8 cellular contexts compared by ENCODE assay signal in the genomic region with DNA sequence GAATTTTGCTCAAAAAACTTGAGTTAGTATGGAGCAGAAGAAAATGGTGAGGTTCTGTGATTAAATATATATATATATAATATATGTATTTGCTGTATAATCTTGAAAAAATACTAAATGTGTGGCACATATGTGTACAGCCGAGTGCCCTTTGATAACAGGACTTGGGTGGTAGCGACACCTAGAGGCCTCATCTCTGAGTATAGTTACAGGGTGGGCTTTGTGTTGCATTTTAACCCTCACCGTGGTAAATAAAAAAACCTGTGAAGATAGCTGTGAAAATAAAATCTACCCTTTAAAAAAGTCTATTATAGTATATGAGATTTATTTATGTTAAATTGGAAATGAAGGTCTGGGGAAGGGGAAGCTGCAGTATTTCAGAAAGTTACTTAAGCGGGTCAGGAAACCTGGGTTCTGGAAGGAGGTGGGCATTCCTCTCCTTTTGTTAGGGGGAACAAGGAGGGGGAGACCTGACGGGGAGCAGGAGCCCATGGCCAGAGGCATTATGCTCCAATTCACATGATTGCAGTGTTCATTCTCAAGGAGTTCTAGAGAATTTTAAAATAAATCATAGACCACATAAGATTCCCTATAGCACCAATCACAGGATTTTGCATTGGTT.
A peak's percentile ranks its signal among the peaks of the same experiment; 100 is the strongest.
DNase-seq lines count a peak whose midpoint lies in the region; ATAC-seq, FAIRE-seq and TF ChIP-seq lines count a peak whose summit lies in the region.

No MANE protein-coding gene starts in this region.

- CTCF ChIA-PET in HepG2 (lab: Yijun Ruan, JAX; ENCODE audit: low intra/inter-chr PET ratio, low total read pairs): interaction anchor here (1.2 to 2.7 kb wide), 3 partner anchors 67 to 282 kb away, joined by 3 to 23 read pairs (median 9); no protein-coding TSS in a partner anchor

- TF ChIP-seq CTCF in KMS-11 (conservative IDR thresholded peaks at IDR 0.05; ENCODE audit: low read depth, low read length) (peak; percentile 58; the same call in 1 of the 2 replicates), bronchial epithelial cell (IDR thresholded peaks at IDR 0.05; ENCODE audit: insufficient read depth, low read length, severe bottlenecking) (peak; percentile 61), HepG2 (CRISPR knock-in tag; IDR thresholded peaks at IDR 0.05) (peak; percentile 72)

- peak; percentile 40; the same call in 1 of the 2 replicates for TF ChIP-seq RAD21 in HepG2 (CRISPR knock-in tag; IDR thresholded peaks at IDR 0.05)

- FAIRE-seq in bronchial epithelial cell (lab: Jason Lieb, UNC) (no peak), HepG2 (lab: Jason Lieb, UNC) (peak; percentile 40)

- no peak overlapping the region for H3K27ac ChIP-seq in KMS-11
- no peak overlapping the region for H3K27ac ChIP-seq in HepG2 (ENCODE audit: extremely low read length, insufficient read depth, low read length)

- H3K9ac ChIP-seq in KMS-11: no peak overlapping the region
- H3K9ac ChIP-seq in HepG2 (ENCODE audit: insufficient read depth, low read depth, low read length): no peak overlapping the region

- H2AFZ ChIP-seq in KMS-11 (ENCODE audit: low read depth) (no peak overlapping the region), HepG2 (ENCODE audit: low read length) (no peak overlapping the region)

- in situ Hi-C loops in HepG2 (cut with HindIII; ENCODE audit: extremely low pct_ligation_motif_present, low pct_unique_long_range_greater_than_20kb): loop anchor here (10.0 kb wide), 1 partner anchor 319 kb away; no protein-coding TSS in a partner anchor

- no peaks in the 10 kb centered on the region for H3K9me3 ChIP-seq in HepG2 (ENCODE audit: low read length)

- TF ChIP-seq POLR2A in HepG2 (IDR thresholded peaks at IDR 0.05; ENCODE audit: insufficient read depth in 1 of 2, low read depth in 2 of 2, low read length in 2 of 2): no peak

- H3K4me1 ChIP-seq in KMS-11 (ENCODE audit: low read depth, poor library complexity, severe bottlenecking) (no peaks in the 10 kb centered on the region), HepG2 (ENCODE audit: insufficient read depth, low read length) (no peaks in the 10 kb centered on the region)

- H4K20me1 ChIP-seq in KMS-11 (ENCODE audit: insufficient read depth): no peaks in the 10 kb centered on the region
- H4K20me1 ChIP-seq in HepG2 (ENCODE audit: insufficient read depth, low read length): no peaks in the 10 kb centered on the region

- 12% methylated on average over 5 of the region's 5 CpGs for WGBS in HepG2 (ENCODE audit: low lambda C conversion rate)

- intact Hi-C loops in HepG2 (cut with micrococcal nuclease; ENCODE audit: unreplicated experiment): loop anchor here (1.0 to 10.0 kb wide), 4 partner anchors 69 to 283 kb away; no protein-coding TSS in a partner anchor

- POLR2A ChIA-PET in HepG2 (lab: Yijun Ruan, JAX): no interaction called here

- no peak for TF ChIP-seq EP300 in HepG2 (IDR thresholded peaks at IDR 0.05; ENCODE audit: low read depth in 2 of 2, low read length in 2 of 2)
- TF ChIP-seq EP300 in HepG2 (CRISPR knock-in tag; IDR thresholded peaks at IDR 0.05; ENCODE audit: borderline replicate concordance): no peak

- no peaks in the 10 kb centered on the region for H3K36me3 ChIP-seq in KMS-11 (ENCODE audit: insufficient read depth)
- no peaks in the 10 kb centered on the region for H3K36me3 ChIP-seq in bronchial epithelial cell (ENCODE audit: control insufficient read depth, insufficient read depth, low read length)
- H3K36me3 ChIP-seq in HepG2 (replicated peaks in 1 of 2; ENCODE audit: control insufficient read depth in 1 of 2, insufficient read depth in 2 of 2, low read length in 2 of 2): no peaks in the 10 kb centered on the region

- ATAC-seq in GM19395 (IDR thresholded peaks at IDR 0.05; ENCODE audit: unreplicated experiment) (peak; percentile 71), HepG2 (peak; percentile 88)

- no TSS peak for BruUV-seq in HepG2 (replicated peaks; lab: Mats Ljungman, UMichigan)

- H3K4me3 ChIP-seq in KMS-11 (IDR thresholded peaks at IDR 0.05; ENCODE audit: insufficient read depth, low read depth, low read length) (no peak overlapping the region), bronchial epithelial cell (ENCODE audit: low read depth, low read length) (no peak overlapping the region), HepG2 (replicated peaks in 1 of 3; ENCODE audit: insufficient read depth in 1 of 3, low read depth in 2 of 3, low read length in 3 of 3) (no peak overlapping the region)

- H3K27me3 ChIP-seq in KMS-11 (ENCODE audit: insufficient read depth, low read depth) (no peaks in the 10 kb centered on the region), bronchial epithelial cell (ENCODE audit: control insufficient read depth, insufficient read depth, low read length) (no peaks in the 10 kb centered on the region), HepG2 (ENCODE audit: control insufficient read depth in 1 of 2, insufficient read depth in 2 of 2, low read length in 2 of 2) (no peaks in the 10 kb centered on the region)

- DNase-seq in D341Med (ENCODE audit: low spot score) (peak; percentile 57), SW480 (ENCODE audit: low spot score) (peak; percentile 40), bronchial epithelial cell (ENCODE audit: low read depth) (peak; percentile 31), HepG2 (ENCODE audit: low spot score) (peak; percentile 54), putamen (ENCODE audit: low spot score) (no peak)
- peak; percentile 14 to 18 for DNase-seq in stimulated activated CD8-positive, alpha-beta memory T cell treated with anti-CD3 and anti-CD28 coated beads, Interleukin-7, amount 100 ng/mL, for 1 hour (ENCODE audit: low read depth in 2 of 2)

- H3K79me2 ChIP-seq in KMS-11 (ENCODE audit: insufficient read depth, low read depth) (no peaks in the 10 kb centered on the region), HepG2 (ENCODE audit: insufficient read depth, low read length) (no peaks in the 10 kb centered on the region)

- H3K4me2 ChIP-seq in KMS-11 (no peak overlapping the region), HepG2 (ENCODE audit: low read depth, low read length) (no peak overlapping the region)

TF ChIP-seq in HepG2, 621 proteins besides CTCF, POLR2A, EP300 and RAD21 (continues in another document):
- no peak for TF ChIP-seq HOXD1 (CRISPR knock-in tag; IDR thresholded peaks at IDR 0.05)
- TF ChIP-seq, protein P1, sequence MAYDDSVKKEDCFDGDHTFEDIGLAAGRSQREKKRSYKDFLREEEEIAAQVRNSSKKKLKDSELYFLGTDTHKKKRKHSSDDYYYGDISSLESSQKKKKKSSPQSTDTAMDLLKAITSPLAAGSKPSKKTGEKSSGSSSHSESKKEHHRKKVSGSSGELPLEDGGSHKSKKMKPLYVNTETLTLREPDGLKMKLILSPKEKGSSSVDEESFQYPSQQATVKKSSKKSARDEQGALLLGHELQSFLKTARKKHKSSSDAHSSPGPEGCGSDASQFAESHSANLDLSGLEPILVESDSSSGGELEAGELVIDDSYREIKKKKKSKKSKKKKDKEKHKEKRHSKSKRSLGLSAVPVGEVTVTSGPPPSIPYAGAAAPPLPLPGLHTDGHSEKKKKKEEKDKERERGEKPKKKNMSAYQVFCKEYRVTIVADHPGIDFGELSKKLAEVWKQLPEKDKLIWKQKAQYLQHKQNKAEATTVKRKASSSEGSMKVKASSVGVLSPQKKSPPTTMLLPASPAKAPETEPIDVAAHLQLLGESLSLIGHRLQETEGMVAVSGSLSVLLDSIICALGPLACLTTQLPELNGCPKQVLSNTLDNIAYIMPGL (CRISPR knock-in tag; IDR thresholded peaks at IDR 0.05; ENCODE audit: borderline replicate concordance in 1 of 2, low read depth in 1 of 2): 0 out of 4 replicates have a peak, but pooled peaks of 1 of the 2 experiments have one; percentile 23
- TF ChIP-seq, protein P2, sequence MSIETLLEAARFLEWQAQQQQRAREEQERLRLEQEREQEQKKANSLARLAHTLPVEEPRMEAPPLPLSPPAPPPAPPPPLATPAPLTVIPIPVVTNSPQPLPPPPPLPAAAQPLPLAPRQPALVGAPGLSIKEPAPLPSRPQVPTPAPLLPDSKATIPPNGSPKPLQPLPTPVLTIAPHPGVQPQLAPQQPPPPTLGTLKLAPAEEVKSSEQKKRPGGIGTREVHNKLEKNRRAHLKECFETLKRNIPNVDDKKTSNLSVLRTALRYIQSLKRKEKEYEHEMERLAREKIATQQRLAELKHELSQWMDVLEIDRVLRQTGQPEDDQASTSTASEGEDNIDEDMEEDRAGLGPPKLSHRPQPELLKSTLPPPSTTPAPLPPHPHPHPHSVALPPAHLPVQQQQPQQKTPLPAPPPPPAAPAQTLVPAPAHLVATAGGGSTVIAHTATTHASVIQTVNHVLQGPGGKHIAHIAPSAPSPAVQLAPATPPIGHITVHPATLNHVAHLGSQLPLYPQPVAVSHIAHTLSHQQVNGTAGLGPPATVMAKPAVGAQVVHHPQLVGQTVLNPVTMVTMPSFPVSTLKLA (IDR thresholded peaks at IDR 0.05): no peak
